In the genomic region with DNA sequence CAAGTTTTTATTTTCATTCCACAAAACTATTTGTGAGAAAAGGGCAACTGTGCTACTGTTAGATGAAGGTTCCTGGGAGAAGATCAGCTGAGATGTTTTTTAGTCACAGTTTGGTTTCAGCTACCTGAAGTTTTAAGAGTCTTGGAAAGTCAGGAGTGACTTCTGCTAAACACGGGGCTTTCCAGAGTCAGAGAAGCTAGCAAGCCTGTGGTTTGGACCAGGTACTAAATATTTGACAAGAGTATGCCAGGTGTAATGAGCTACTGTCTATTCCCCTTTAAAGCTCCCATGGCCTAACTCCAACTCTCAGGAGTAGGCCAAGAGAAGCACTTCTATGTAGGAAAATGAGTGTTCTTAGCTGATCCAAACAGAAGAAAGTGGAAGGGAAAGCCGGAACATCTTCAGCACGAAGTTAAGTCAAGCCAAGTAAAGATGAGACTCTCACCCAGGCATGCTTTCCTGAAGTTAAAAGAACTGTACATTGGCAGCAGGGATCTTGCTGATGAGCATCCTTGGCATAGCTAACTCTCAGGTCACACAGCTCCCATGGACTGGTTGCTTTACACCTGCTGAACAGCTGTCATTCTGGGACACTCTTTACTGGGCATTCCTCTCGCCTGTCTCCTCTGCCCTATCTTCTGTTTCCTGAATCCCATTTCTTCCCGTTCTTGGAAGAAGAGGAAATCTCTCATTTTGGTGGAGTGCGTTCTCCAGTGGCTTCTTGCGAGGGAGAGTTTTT, we compare ENCODE assay signal across 23 cellular contexts. TPM values are rescaled to one million over a fixed set of nuclear protein-coding genes. Genes with fewer than 3 reads are reported as not detected.
DNase-seq lines count a peak whose midpoint lies in the region; ATAC-seq, FAIRE-seq and TF ChIP-seq lines count a peak whose summit lies in the region.
"Had no signal": no experiment of that assay in that cellular context is flagged by ENCODE, and none has a peak within 500 bp of the region (broad histone marks: within the 10 kb centered on the region; RNA-seq: fewer than 3 reads in every experiment).

No MANE protein-coding gene starts in this region.

- H3K4me2 ChIP-seq in GM12878 (ENCODE audit: control insufficient read depth, insufficient read depth) (no peak overlapping the region), hepatocyte (no peak overlapping the region)

- SMC1A ChIA-PET in GM12878 (lab: Charles Lee; ENCODE audit: uncharacterized antibody, unreplicated experiment) = interaction anchor here (0.5 to 1.8 kb wide), 3 partner anchors 17 to 636 kb away, joined by 3 to 5 read pairs (median 4); no protein-coding TSS in a partner anchor

- H3K27ac ChIP-seq in GM12878 (ENCODE audit: control insufficient read depth, insufficient read depth) = no peak overlapping the region
- H3K27ac ChIP-seq in hepatocyte = peak overlapping the region; percentile 27
- no peak overlapping the region for H3K27ac ChIP-seq in gastrocnemius medialis
- H3K27ac ChIP-seq: testis had no signal

- TF ChIP-seq EP300 in GM12878 (IDR thresholded peaks at IDR 0.05; ENCODE audit: borderline replicate concordance in 1 of 2, control insufficient read depth in 1 of 2, low read depth in 2 of 2, low read length in 2 of 2) = no peak

- in situ Hi-C loops in GM12878 (cut with MboI) (no loop called here), gastrocnemius medialis (cut with MboI; ENCODE audit: low sequenced_read_pairs in 4 of 4) (no loop called here)

- no peaks in the 10 kb centered on the region for H3K36me3 ChIP-seq in GM12878 (ENCODE audit: control insufficient read depth in 2 of 2, insufficient read depth in 2 of 2, low read length in 1 of 2)
- H3K36me3 ChIP-seq in hepatocyte (replicated peaks; ENCODE audit: insufficient read depth, low read depth) = no peaks in the 10 kb centered on the region
- no peaks in the 10 kb centered on the region for H3K36me3 ChIP-seq in gastrocnemius medialis

- H3K79me2 ChIP-seq in GM12878 (ENCODE audit: control insufficient read depth, insufficient read depth, low read length) (no peaks in the 10 kb centered on the region), hepatocyte (no peaks in the 10 kb centered on the region)

- H3K4me3 ChIP-seq in GM12878 = no peak overlapping the region
- no peak overlapping the region for H3K4me3 ChIP-seq in hepatocyte
- H3K4me3 ChIP-seq in gastrocnemius medialis = no peak overlapping the region
- H3K4me3 ChIP-seq: testis had no signal

- H3K9me3 ChIP-seq in GM12878 (replicated peaks; ENCODE audit: control insufficient read depth, insufficient read depth, low read length) (no peaks in the 10 kb centered on the region; the same call in 2 of the 3 replicates), hepatocyte (ENCODE audit: low read depth) (no peaks in the 10 kb centered on the region), gastrocnemius medialis (no peaks in the 10 kb centered on the region)
- H3K9me3 ChIP-seq: testis had no signal

- BruUV-seq in GM12878 (replicated peaks; lab: Mats Ljungman, UMichigan) = no TSS peak

- no peak overlapping the region for H2AFZ ChIP-seq in GM12878 (ENCODE audit: control insufficient read depth, low read depth, low read length)
- H2AFZ ChIP-seq in hepatocyte = no peak overlapping the region

- RAD21 ChIA-PET in GM12878 (lab: Charles Lee; ENCODE audit: unreplicated experiment) = no interaction called here

- TF ChIP-seq RAD21 in GM12878 (IDR thresholded peaks at IDR 0.05; ENCODE audit: insufficient read depth, low read depth, low read length) = no peak

- POLR2A ChIA-PET in GM12878 (lab: Charles Lee) = interaction anchor here (0.6 kb wide), 1 partner anchor 357 kb away, joined by 3 read pairs; no protein-coding TSS in a partner anchor

- no peaks in the 10 kb centered on the region for H3K9me2 ChIP-seq in hepatocyte (replicated peaks; ENCODE audit: insufficient read depth)

- FAIRE-seq in GM12878 (lab: Jason Lieb, UNC) (no peak), RCC 7860 (lab: Jason Lieb, UNC) (no peak)
- FAIRE-seq: GM12891 had no signal

- WGBS in GM12878 (ENCODE audit: insufficient coverage, insufficient replicate concordance, low lambda C conversion rate, missing lambda C conversion rate) = 39% methylated on average over 7 of the region's 7 CpGs
- 89% methylated on average over 7 of the region's 7 CpGs for WGBS in hepatocyte (ENCODE audit: low lambda C conversion rate, missing lambda C conversion rate)

- CTCF ChIA-PET in GM12878 (lab: Yijun Ruan, JAX) = interaction anchor here (1.0 to 1.2 kb wide), 4 partner anchors 14 to 497 kb away, joined by 3 to 4 read pairs (median 3); no protein-coding TSS in a partner anchor

- intact Hi-C loops in GM12878 (cut with micrococcal nuclease; ENCODE audit: unreplicated experiment) = no loop called here
- intact Hi-C loops in gastrocnemius medialis (cut with DNase I; ENCODE audit: low total_unique reads) = no loop called here

- H3K27me3 ChIP-seq in GM12878 (replicated peaks in 1 of 2; ENCODE audit: control insufficient read depth in 2 of 2, insufficient read depth in 2 of 2, low read length in 1 of 2) = no peaks in the 10 kb centered on the region
- H3K27me3 ChIP-seq in hepatocyte = no peaks in the 10 kb centered on the region
- H3K27me3 ChIP-seq in gastrocnemius medialis = no peaks in the 10 kb centered on the region
- H3K27me3 ChIP-seq: testis had no signal

- no peak for TF ChIP-seq CTCF in GM12878 (IDR thresholded peaks at IDR 0.05 in 2 of 3, conservative IDR thresholded peaks at IDR 0.05 in 1 of 3; ENCODE audit: control insufficient read depth in 2 of 3, extremely low read depth in 1 of 3, insufficient read depth in 1 of 3, low read depth in 3 of 3, low read length in 3 of 3)
- TF ChIP-seq CTCF in hepatocyte (IDR thresholded peaks at IDR 0.05; ENCODE audit: poor library complexity) = no peak
- no peak for TF ChIP-seq CTCF in gastrocnemius medialis (IDR thresholded peaks at IDR 0.05 in 4 of 5, conservative IDR thresholded peaks at IDR 0.05 in 1 of 5)

- ATAC-seq in GM12878 (peak; percentile 35; the same call in 1 of the 3 replicates), gastrocnemius medialis (peak; percentile 59 to 78), GM18520 (IDR thresholded peaks at IDR 0.05; ENCODE audit: unreplicated experiment) (no peak), GM21528 (IDR thresholded peaks at IDR 0.05; ENCODE audit: low FRiP score, unreplicated experiment) (no peak)
- ATAC-seq: activated CD4-positive, CD25-positive, alpha-beta regulatory T cell treated with anti-CD3 and anti-CD28 coated beads, Interleukin-2, amount 50 U/mL, for 24 hours; stimulated activated naive B cell treated with anti-CD40 and anti-IgM and Interleukin-4, amounts not matched to agents 10 μg/mL and 1 μg/mL and 100 μg/mL, for 72 hours had no signal

- DNase-seq in HT-29 (ENCODE audit: low spot score) (peak; percentile 18), GM12878 (ENCODE audit: low read depth, low spot score) (no peak), hepatocyte (ENCODE audit: low spot score) (no peak), gastrocnemius medialis (no peak), RCC 7860 (ENCODE audit: low spot score) (no peak), NCI-H524 (lab: John Stamatoyannopoulos, UW) (no peak)
- DNase-seq: activated naive CD4-positive, alpha-beta T cell treated with Interleukin-2 at 50 U/mL for 16 hours; activated T-cell treated with anti-CD3 and anti-CD28 coated beads, Interleukin-2, amount 50 U/mL, for 24 hours; CD4-positive, CD25-positive, alpha-beta regulatory T cell; foreskin melanocyte; hippocampal formation; Kasumi-1; NCI-H1092 treated with DMSO at 0.1 percent for 48 hours; NCI-H2081; NCI-H524 treated with DMSO at 0.1 percent for 48 hours; stimulated activated CD4-positive, alpha-beta T cell treated with anti-CD3 and anti-CD28 coated beads, Interleukin-2, amount 100 ng/mL, for 48 hours; stimulated activated naive B cell treated with anti-CD40 and anti-IgM and Interleukin-4, amounts not matched to agents 10 μg/mL and 1 μg/mL and 100 μg/mL, for 72 hours; testis had no signal

- H3K4me1 ChIP-seq in GM12878 (ENCODE audit: control insufficient read depth, insufficient read depth, low read length) (no peaks in the 10 kb centered on the region), hepatocyte (ENCODE audit: insufficient read depth) (peaks cover under 1% of the 10 kb centered on the region), gastrocnemius medialis (peaks cover 10 to 25% of the 10 kb centered on the region in 2 donors)
- H3K4me1 ChIP-seq: testis had no signal

- no peak overlapping the region for H3K9ac ChIP-seq in GM12878 (ENCODE audit: control insufficient read depth, insufficient read depth, low read length)

- H4K20me1 ChIP-seq in GM12878 (ENCODE audit: control insufficient read depth, insufficient read depth) (no peaks in the 10 kb centered on the region), hepatocyte (ENCODE audit: insufficient read depth, poor library complexity, severe bottlenecking) (no peaks in the 10 kb centered on the region)

- no peak for TF ChIP-seq POLR2A in GM12878 (IDR thresholded peaks at IDR 0.05; ENCODE audit: low read depth, low read length)
- no peak for TF ChIP-seq POLR2A in gastrocnemius medialis (IDR thresholded peaks at IDR 0.05)

TF ChIP-seq in GM12878, 131 proteins besides CTCF, POLR2A, EP300 and RAD21 (continues in another document):
- TF ChIP-seq ZNF384 (IDR thresholded peaks at IDR 0.05; ENCODE audit: borderline replicate concordance, low read depth, low read length) = no peak
- no peak for TF ChIP-seq YBX1 (IDR thresholded peaks at IDR 0.05)
- TF ChIP-seq WRNIP1 (IDR thresholded peaks at IDR 0.05; ENCODE audit: borderline replicate concordance, low read depth, low read length) = no peak

RNA-seq across cellular contexts. Expression of gene TM4SF18, which starts 22.5 kb away (rescaled TPM):
- total RNA-seq in HT-29 (2014; rRNA removed; shearing (Covaris generic)) = 0.29 TPM in 1 of 2 replicates, not detected in the other
- not detected in 2 replicates for total RNA-seq in GM12878 (2013; cell fraction: nucleolus; rRNA removed)
- total RNA-seq in GM12878 (2014; rRNA removed) = not detected in 2 replicates
- not detected in 2 replicates for total RNA-seq in GM12878 (2014; rRNA removed; fragmentation: Illumina TruSeq; extraction: Trizol)
- not detected in 2 replicates for total RNA-seq in GM12878 (2021)
- polyA plus RNA-seq in GM12878 (2011; ENCODE audit: low read depth) = not detected
- polyA plus RNA-seq in GM12878 (2011; rRNA removed) = not detected in 2 replicates
- not detected in 2 replicates for polyA plus RNA-seq in GM12878 (2011; cell fraction: cytosol; rRNA removed)
- polyA plus RNA-seq in GM12878 (2011; cell fraction: nucleus; rRNA removed) = not detected in 2 replicates
- not detected in 2 replicates for polyA plus RNA-seq in GM12878 (2012)
- 0.01 TPM in 1 of 2 replicates, not detected in the other for polyA plus RNA-seq in GM12878 (2014; fragmentation: Illumina TruSeq; extraction: Trizol)
- not detected for polyA plus RNA-seq in GM12878 (2014; fragmentation: Nextera tagmentation; extraction: Ambion mirVana)
- polyA plus RNA-seq in GM12878 (2014; rRNA removed) = not detected in 2 replicates
- not detected for polyA plus RNA-seq in GM12878 (2016; fragmentation: Nextera tagmentation; extraction: Ambion mirVana)
- polyA minus RNA-seq in GM12878 (2011; rRNA and poly(A)+ RNA removed) = not detected in 2 replicates
- polyA minus RNA-seq in GM12878 (2011; cell fraction: cytosol; rRNA and poly(A)+ RNA removed) = not detected in 2 replicates
- polyA minus RNA-seq in GM12878 (2011; cell fraction: nucleus; rRNA and poly(A)+ RNA removed) = not detected in 2 replicates
- 1.7 and 3.7 TPM in 2 replicates for total RNA-seq in hepatocyte
- 1.5 and 2.1 TPM in 2 replicates for polyA plus RNA-seq in hepatocyte
- 10 to 100 TPM in 1 of 4 donors, 1 to 10 TPM in 3; 4.1 to 13.6 (median 5.9) TPM for total RNA-seq in gastrocnemius medialis
- total RNA-seq: CD4-positive, CD25-positive, alpha-beta regulatory T cell; neural crest cell had no signal
- polyA plus RNA-seq: CD4-positive, CD25-positive, alpha-beta regulatory T cell had no signal

Comparison
In these comparisons a context has a peak if more than half of its experiments do, and no peak if none do; other contexts are left out.
1. ATAC-seq: peak in GM12878 (single experiment) and gastrocnemius medialis (2 of 2); none in GM18520 (single experiment) and GM21528 (single experiment).